Comparison of ENCODE assay signal across 16 cellular contexts in genomic region chr5:10537614-10538013, GRCh38. TPM values are rescaled to one million over a fixed set of nuclear protein-coding genes. Genes with fewer than 3 reads are reported as not detected.
DNase-seq lines count a peak whose midpoint lies in the region; ATAC-seq, FAIRE-seq and TF ChIP-seq lines count a peak whose summit lies in the region.
"Had no signal": no experiment of that assay in that cellular context is flagged by ENCODE, and none has a peak within 500 bp of the region (broad histone marks: within the 10 kb centered on the region; RNA-seq: fewer than 3 reads in every experiment).

No MANE protein-coding gene starts in this region.

- POLR2A ChIA-PET in Panc1 (lab: Charles Lee) = no interaction called here

- no peaks in the 10 kb centered on the region for H3K36me3 ChIP-seq in cardiac muscle cell
- no peaks in the 10 kb centered on the region for H3K36me3 ChIP-seq in Panc1 (ENCODE audit: control insufficient read depth, insufficient read depth, low read length)
- H3K36me3 ChIP-seq in kidney (ENCODE audit: control insufficient read depth in 1 of 2, insufficient read depth in 2 of 2, low read length in 2 of 2) = no peaks in the 10 kb centered on the region
- no peaks in the 10 kb centered on the region for H3K36me3 ChIP-seq in aorta (ENCODE audit: control insufficient read depth in 1 of 2, insufficient read depth in 2 of 2, low read length in 1 of 2)
- H3K36me3 ChIP-seq: gastrocnemius medialis, prostate gland had no signal

- H3K27ac ChIP-seq in cardiac muscle cell (peak overlapping the region; percentile 68), Panc1 (ENCODE audit: low read length) (no peak overlapping the region), kidney (ENCODE audit: low read depth in 2 of 2, low read length in 2 of 2) (peak overlapping the region in 1 of 2 donors; percentile 11), aorta (ENCODE audit: low read depth in 1 of 2, low read length in 2 of 2) (no peak overlapping the region)
- H3K27ac ChIP-seq: gastrocnemius medialis, prostate gland, testis had no signal

- 19% methylated on average over 4 of the region's 4 CpGs for WGBS in aorta, 2 donors

- H3K27me3 ChIP-seq in cardiac muscle cell (no peaks in the 10 kb centered on the region), Panc1 (ENCODE audit: control insufficient read depth, insufficient read depth, low read length) (no peaks in the 10 kb centered on the region), aorta (ENCODE audit: control insufficient read depth in 1 of 2, insufficient read depth in 2 of 2, low read length in 1 of 2) (no peaks in the 10 kb centered on the region)
- H3K27me3 ChIP-seq: testis had no signal

- H3K9ac ChIP-seq in kidney (ENCODE audit: low read length in 2 of 2) = no peak overlapping the region

- H3K9me3 ChIP-seq in cardiac muscle cell (ENCODE audit: low read depth) = no peaks in the 10 kb centered on the region
- no peaks in the 10 kb centered on the region for H3K9me3 ChIP-seq in Panc1 (ENCODE audit: control insufficient read depth, insufficient read depth, low read depth, low read length)
- H3K9me3 ChIP-seq in kidney (ENCODE audit: control insufficient read depth in 1 of 2, low read length in 2 of 2) = no peaks in the 10 kb centered on the region
- no peaks in the 10 kb centered on the region for H3K9me3 ChIP-seq in aorta (ENCODE audit: control insufficient read depth, low read length)
- H3K9me3 ChIP-seq: gastrocnemius medialis, prostate gland, testis had no signal

- ATAC-seq in Panc1 (peak; percentile 40), aorta (ENCODE audit: low FRiP score) (peak; percentile 42), HG02840 (IDR thresholded peaks at IDR 0.05; ENCODE audit: low FRiP score, unreplicated experiment) (no peak)
- ATAC-seq: gastrocnemius medialis had no signal

- DNase-seq in cardiac muscle cell (ENCODE audit: low read depth in 1 of 2, low spot score in 1 of 2) (no peak), cardiac septum (ENCODE audit: low spot score) (no peak), Panc1 (ENCODE audit: low read depth, low spot score) (no peak), kidney (peak; percentile 62), aorta (peak in 1 of 2 donors; percentile 71), NCI-H748 treated with DMSO at 0.1 percent for 48 hours (lab: John Stamatoyannopoulos, UW) (no peak), NCI-H446 treated with DMSO at 0.1 percent for 48 hours (lab: John Stamatoyannopoulos, UW) (no peak)
- DNase-seq: activated gamma-delta T cell, gastrocnemius medialis, GDM1, kidney glomerular epithelial cell, NCI-H2171 treated with DMSO at 0.1 percent for 48 hours, testis had no signal

- H3K4me1 ChIP-seq in cardiac muscle cell (ENCODE audit: low read depth) (peaks cover 34% of the 10 kb centered on the region), Panc1 (ENCODE audit: control insufficient read depth, insufficient read depth, low read length) (no peaks in the 10 kb centered on the region), kidney (ENCODE audit: control insufficient read depth in 1 of 2, insufficient read depth in 1 of 2, low read depth in 1 of 2, low read length in 2 of 2) (peaks cover 0 to 10% of the 10 kb centered on the region in 2 donors), aorta (ENCODE audit: control insufficient read depth in 1 of 2, insufficient read depth in 2 of 2, low read length in 2 of 2) (no peaks in the 10 kb centered on the region)
- H3K4me1 ChIP-seq: testis had no signal

- BruUV-seq in Panc1 (replicated peaks; lab: Mats Ljungman, UMichigan) = no TSS peak

- intact Hi-C loops in cardiac septum (cut with DNase I) (no loop called here), Panc1 (cut with micrococcal nuclease; ENCODE audit: unreplicated experiment) (no loop called here), kidney (cut with DNase I) (no loop called here), aorta (cut with DNase I) (no loop called here)

- CTCF ChIA-PET in Panc1 (lab: Charles Lee) = no interaction called here

- TF ChIP-seq CTCF in cardiac muscle cell (IDR thresholded peaks at IDR 0.05; ENCODE audit: low read depth, low read length) = no peak
- TF ChIP-seq CTCF in Panc1 (IDR thresholded peaks at IDR 0.05) = no peak
- no peak for TF ChIP-seq CTCF in kidney (IDR thresholded peaks at IDR 0.05; ENCODE audit: borderline replicate concordance, extremely low read depth, insufficient read depth)

- FAIRE-seq in kidney (lab: Jason Lieb, UNC) = no peak
- FAIRE-seq: H54 had no signal

- H3K4me3 ChIP-seq in cardiac muscle cell = no peak overlapping the region
- no peak overlapping the region for H3K4me3 ChIP-seq in Panc1 (ENCODE audit: low read depth in 2 of 2, low read length in 2 of 2)
- H3K4me3 ChIP-seq in kidney (ENCODE audit: low read length in 2 of 2) = no peak overlapping the region
- H3K4me3 ChIP-seq in aorta (ENCODE audit: low read length in 2 of 2) = no peak overlapping the region
- H3K4me3 ChIP-seq: gastrocnemius medialis, prostate gland, testis had no signal

- in situ Hi-C loops in Panc1 (cut with HindIII; ENCODE audit: low pct_unique_long_range_greater_than_20kb, low sequenced_read_pairs) = no loop called here

RNA-seq across cellular contexts. Expression of gene ANKRD33B, which starts 26.3 kb away (rescaled TPM):
- total RNA-seq in cardiac muscle cell (6.4 and 14.8 TPM in 2 replicates), cardiac septum (15.2 TPM), Panc1 (2021; ENCODE audit: unreplicated experiment) (19.1 TPM), kidney (20.3 TPM), aorta (1 to 10 TPM; 3.3 to 4.9 TPM)
- polyA plus RNA-seq in cardiac muscle cell (5.7 and 11.8 TPM in 2 replicates), kidney (ENCODE audit: insufficient read depth, low read depth, low replicate concordance) (4.8 TPM), aorta (1 to 10 TPM in 1 of 2 donors, under 1 TPM in 1; 0.75 to 3.2 TPM)
- polyA plus RNA-seq in Panc1 (2012; ENCODE audit: insufficient read length) = 7.7 TPM
